Comparison of ENCODE assay signal across 1 cellular context in the genomic region with DNA sequence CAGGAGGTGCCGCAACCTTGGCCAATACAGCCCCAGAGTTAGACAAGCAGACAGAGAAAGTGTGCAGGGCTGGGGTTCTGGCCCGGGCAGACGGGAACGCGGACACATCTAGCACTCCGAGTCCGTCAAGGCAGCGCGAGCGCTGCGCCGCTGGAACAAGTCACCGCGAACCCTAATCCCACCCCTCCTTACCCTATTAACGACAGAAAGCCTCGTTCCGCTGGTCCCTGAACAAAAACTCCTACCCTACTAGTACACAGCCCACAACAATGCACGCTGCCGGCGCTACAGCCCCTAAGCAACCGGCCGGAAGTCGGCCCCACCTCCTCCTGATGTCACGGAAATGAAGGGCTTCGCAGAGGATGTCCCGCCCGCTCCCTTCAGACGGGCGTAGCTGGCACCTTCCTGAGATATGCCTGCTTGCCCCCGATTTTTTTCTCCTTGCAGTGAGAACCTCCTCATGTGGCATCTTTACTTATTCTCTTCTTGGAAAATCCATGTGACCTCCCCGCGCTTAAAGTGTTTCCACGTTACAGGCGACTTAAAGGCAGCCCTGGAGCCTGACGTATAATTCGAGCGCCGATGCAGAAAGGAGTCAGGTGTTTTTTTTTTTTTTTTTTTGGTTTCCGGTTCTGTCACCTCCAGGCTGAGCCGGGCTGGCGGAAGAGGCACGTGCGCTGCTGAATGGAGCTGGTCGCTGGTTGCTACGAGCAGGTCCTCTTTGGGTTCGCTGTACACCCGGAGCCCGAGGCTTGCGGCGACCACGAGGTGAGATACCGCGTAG.
TF ChIP-seq lines count a peak whose summit lies in the region.

A gene (minus strand): TSS at position 315 of the 784 bp plus-strand sequence. CDS start 7,066 bp downstream, outside the sequence.
A gene with protein sequence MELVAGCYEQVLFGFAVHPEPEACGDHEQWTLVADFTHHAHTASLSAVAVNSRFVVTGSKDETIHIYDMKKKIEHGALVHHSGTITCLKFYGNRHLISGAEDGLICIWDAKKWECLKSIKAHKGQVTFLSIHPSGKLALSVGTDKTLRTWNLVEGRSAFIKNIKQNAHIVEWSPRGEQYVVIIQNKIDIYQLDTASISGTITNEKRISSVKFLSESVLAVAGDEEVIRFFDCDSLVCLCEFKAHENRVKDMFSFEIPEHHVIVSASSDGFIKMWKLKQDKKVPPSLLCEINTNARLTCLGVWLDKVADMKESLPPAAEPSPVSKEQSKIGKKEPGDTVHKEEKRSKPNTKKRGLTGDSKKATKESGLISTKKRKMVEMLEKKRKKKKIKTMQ (plus strand): TSS at position 671 of the 784 bp plus-strand sequence. CDS start 14 bp downstream, at position 685.

TF ChIP-seq in H1, 55 proteins besides CTCF, POLR2A, EP300 and RAD21:
- TF ChIP-seq NANOG (IDR thresholded peaks at IDR 0.05; ENCODE audit: insufficient read depth, low read depth, low read length, poor library complexity, severe bottlenecking) (no peak), ASH2L (IDR thresholded peaks at IDR 0.05; ENCODE audit: low read length) (peak; percentile 43), TBP (IDR thresholded peaks at IDR 0.05; ENCODE audit: low read depth, low read length) (peak; percentile 63), KDM5A (IDR thresholded peaks at IDR 0.05; ENCODE audit: low read length) (peak; percentile 60), TAF7 (optimal IDR thresholded peaks at IDR 0.05; ENCODE audit: borderline replicate concordance, low read depth, low read length) (peak; percentile 30), SAP30 (IDR thresholded peaks at IDR 0.05; ENCODE audit: insufficient read depth, insufficient replicate concordance, low read length) (peak; percentile 89), SP4 (IDR thresholded peaks at IDR 0.05; ENCODE audit: low read length) (peak; percentile 100), TCF12 (IDR thresholded peaks at IDR 0.05; ENCODE audit: low read depth, low read length) (0 out of 2 replicates have a peak, but pooled peaks have one; percentile 36), YY1 (IDR thresholded peaks at IDR 0.05; ENCODE audit: low read depth, low read length) (0 out of 2 replicates have a peak, but pooled peaks have one; percentile 43), POLR2AphosphoS5 (IDR thresholded peaks at IDR 0.05; ENCODE audit: low read depth, low read length) (peak; percentile 56), NRF1 (IDR thresholded peaks at IDR 0.05; ENCODE audit: low read depth, low read length) (no peak), SIX5 (IDR thresholded peaks at IDR 0.05; ENCODE audit: low read depth, low read length) (peak; percentile 31; the same call in 1 of the 2 replicates), SP2 (IDR thresholded peaks at IDR 0.05; ENCODE audit: low read length) (peak; percentile 32; the same call in 1 of the 2 replicates), RNF2 (IDR thresholded peaks at IDR 0.05; ENCODE audit: borderline replicate concordance, low read depth, low read length, missing control alignments, poor library complexity, severe bottlenecking) (no peak), SP1 (IDR thresholded peaks at IDR 0.05; ENCODE audit: low read depth, low read length) (peak; percentile 64; the same call in 1 of the 2 replicates), GABPA (IDR thresholded peaks at IDR 0.05; ENCODE audit: borderline replicate concordance, insufficient read depth, low read length) (peak; percentile 82; the same call in 1 of the 2 replicates), SRF (IDR thresholded peaks at IDR 0.05; ENCODE audit: low read depth, low read length) (peak; percentile 70), CEBPB (IDR thresholded peaks at IDR 0.05; ENCODE audit: low read depth, low read length) (no peak), BRCA1 (IDR thresholded peaks at IDR 0.05; ENCODE audit: low read depth, low read length) (no peak), SIN3A (conservative IDR thresholded peaks at IDR 0.05 in 1 of 2, IDR thresholded peaks at IDR 0.05 in 1 of 2; ENCODE audit: low read depth in 1 of 2, low read length in 2 of 2) (peak; percentile 97 to 99), TAF1 (IDR thresholded peaks at IDR 0.05; ENCODE audit: low read depth, low read length) (peak; percentile 74), SUZ12 (IDR thresholded peaks at IDR 0.05; ENCODE audit: low read length) (no peak), FOSL1 (IDR thresholded peaks at IDR 0.05; ENCODE audit: insufficient read depth, low read depth, low read length) (no peak), MAFK (IDR thresholded peaks at IDR 0.05; ENCODE audit: low read depth, low read length) (no peak), PHF8 (conservative IDR thresholded peaks at IDR 0.05; ENCODE audit: low read depth, low read length) (peak; percentile 80), HDAC2 (IDR thresholded peaks at IDR 0.05; ENCODE audit: borderline replicate concordance in 1 of 2, low read depth in 2 of 2, low read length in 2 of 2) (peak in 1 of 2 experiments; percentile 68; a peak in 1 of 4 replicates), CREB1 (IDR thresholded peaks at IDR 0.05) (peak; percentile 98), RBBP5 (IDR thresholded peaks at IDR 0.05; ENCODE audit: borderline replicate concordance, low read depth, low read length) (peak; percentile 56; the same call in 1 of the 2 replicates), KDM4A (IDR thresholded peaks at IDR 0.05; ENCODE audit: low read depth, low read length, severe bottlenecking) (peak; percentile 51), CHD2 (IDR thresholded peaks at IDR 0.05; ENCODE audit: low read length) (peak; percentile 64; the same call in 1 of the 2 replicates)
- TF ChIP-seq, protein P1, sequence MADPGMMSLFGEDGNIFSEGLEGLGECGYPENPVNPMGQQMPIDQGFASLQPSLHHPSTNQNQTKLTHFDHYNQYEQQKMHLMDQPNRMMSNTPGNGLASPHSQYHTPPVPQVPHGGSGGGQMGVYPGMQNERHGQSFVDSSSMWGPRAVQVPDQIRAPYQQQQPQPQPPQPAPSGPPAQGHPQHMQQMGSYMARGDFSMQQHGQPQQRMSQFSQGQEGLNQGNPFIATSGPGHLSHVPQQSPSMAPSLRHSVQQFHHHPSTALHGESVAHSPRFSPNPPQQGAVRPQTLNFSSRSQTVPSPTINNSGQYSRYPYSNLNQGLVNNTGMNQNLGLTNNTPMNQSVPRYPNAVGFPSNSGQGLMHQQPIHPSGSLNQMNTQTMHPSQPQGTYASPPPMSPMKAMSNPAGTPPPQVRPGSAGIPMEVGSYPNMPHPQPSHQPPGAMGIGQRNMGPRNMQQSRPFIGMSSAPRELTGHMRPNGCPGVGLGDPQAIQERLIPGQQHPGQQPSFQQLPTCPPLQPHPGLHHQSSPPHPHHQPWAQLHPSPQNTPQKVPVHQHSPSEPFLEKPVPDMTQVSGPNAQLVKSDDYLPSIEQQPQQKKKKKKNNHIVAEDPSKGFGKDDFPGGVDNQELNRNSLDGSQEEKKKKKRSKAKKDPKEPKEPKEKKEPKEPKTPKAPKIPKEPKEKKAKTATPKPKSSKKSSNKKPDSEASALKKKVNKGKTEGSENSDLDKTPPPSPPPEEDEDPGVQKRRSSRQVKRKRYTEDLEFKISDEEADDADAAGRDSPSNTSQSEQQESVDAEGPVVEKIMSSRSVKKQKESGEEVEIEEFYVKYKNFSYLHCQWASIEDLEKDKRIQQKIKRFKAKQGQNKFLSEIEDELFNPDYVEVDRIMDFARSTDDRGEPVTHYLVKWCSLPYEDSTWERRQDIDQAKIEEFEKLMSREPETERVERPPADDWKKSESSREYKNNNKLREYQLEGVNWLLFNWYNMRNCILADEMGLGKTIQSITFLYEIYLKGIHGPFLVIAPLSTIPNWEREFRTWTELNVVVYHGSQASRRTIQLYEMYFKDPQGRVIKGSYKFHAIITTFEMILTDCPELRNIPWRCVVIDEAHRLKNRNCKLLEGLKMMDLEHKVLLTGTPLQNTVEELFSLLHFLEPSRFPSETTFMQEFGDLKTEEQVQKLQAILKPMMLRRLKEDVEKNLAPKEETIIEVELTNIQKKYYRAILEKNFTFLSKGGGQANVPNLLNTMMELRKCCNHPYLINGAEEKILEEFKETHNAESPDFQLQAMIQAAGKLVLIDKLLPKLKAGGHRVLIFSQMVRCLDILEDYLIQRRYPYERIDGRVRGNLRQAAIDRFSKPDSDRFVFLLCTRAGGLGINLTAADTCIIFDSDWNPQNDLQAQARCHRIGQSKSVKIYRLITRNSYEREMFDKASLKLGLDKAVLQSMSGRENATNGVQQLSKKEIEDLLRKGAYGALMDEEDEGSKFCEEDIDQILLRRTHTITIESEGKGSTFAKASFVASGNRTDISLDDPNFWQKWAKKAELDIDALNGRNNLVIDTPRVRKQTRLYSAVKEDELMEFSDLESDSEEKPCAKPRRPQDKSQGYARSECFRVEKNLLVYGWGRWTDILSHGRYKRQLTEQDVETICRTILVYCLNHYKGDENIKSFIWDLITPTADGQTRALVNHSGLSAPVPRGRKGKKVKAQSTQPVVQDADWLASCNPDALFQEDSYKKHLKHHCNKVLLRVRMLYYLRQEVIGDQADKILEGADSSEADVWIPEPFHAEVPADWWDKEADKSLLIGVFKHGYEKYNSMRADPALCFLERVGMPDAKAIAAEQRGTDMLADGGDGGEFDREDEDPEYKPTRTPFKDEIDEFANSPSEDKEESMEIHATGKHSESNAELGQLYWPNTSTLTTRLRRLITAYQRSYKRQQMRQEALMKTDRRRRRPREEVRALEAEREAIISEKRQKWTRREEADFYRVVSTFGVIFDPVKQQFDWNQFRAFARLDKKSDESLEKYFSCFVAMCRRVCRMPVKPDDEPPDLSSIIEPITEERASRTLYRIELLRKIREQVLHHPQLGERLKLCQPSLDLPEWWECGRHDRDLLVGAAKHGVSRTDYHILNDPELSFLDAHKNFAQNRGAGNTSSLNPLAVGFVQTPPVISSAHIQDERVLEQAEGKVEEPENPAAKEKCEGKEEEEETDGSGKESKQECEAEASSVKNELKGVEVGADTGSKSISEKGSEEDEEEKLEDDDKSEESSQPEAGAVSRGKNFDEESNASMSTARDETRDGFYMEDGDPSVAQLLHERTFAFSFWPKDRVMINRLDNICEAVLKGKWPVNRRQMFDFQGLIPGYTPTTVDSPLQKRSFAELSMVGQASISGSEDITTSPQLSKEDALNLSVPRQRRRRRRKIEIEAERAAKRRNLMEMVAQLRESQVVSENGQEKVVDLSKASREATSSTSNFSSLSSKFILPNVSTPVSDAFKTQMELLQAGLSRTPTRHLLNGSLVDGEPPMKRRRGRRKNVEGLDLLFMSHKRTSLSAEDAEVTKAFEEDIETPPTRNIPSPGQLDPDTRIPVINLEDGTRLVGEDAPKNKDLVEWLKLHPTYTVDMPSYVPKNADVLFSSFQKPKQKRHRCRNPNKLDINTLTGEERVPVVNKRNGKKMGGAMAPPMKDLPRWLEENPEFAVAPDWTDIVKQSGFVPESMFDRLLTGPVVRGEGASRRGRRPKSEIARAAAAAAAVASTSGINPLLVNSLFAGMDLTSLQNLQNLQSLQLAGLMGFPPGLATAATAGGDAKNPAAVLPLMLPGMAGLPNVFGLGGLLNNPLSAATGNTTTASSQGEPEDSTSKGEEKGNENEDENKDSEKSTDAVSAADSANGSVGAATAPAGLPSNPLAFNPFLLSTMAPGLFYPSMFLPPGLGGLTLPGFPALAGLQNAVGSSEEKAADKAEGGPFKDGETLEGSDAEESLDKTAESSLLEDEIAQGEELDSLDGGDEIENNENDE (IDR thresholded peaks at IDR 0.05; ENCODE audit: insufficient replicate concordance, low read length), result no peak
- TF ChIP-seq, protein P2, sequence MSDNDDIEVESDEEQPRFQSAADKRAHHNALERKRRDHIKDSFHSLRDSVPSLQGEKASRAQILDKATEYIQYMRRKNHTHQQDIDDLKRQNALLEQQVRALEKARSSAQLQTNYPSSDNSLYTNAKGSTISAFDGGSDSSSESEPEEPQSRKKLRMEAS (IDR thresholded peaks at IDR 0.05), result peak; percentile 97
- TF ChIP-seq, protein P3, sequence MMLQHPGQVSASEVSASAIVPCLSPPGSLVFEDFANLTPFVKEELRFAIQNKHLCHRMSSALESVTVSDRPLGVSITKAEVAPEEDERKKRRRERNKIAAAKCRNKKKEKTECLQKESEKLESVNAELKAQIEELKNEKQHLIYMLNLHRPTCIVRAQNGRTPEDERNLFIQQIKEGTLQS (IDR thresholded peaks at IDR 0.05; ENCODE audit: insufficient read depth, low read depth, low read length), result peak; percentile 89
- TF ChIP-seq, protein P4, sequence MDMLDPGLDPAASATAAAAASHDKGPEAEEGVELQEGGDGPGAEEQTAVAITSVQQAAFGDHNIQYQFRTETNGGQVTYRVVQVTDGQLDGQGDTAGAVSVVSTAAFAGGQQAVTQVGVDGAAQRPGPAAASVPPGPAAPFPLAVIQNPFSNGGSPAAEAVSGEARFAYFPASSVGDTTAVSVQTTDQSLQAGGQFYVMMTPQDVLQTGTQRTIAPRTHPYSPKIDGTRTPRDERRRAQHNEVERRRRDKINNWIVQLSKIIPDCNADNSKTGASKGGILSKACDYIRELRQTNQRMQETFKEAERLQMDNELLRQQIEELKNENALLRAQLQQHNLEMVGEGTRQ (IDR thresholded peaks at IDR 0.05; ENCODE audit: low read length), result peak; percentile 72
- TF ChIP-seq, protein P5, sequence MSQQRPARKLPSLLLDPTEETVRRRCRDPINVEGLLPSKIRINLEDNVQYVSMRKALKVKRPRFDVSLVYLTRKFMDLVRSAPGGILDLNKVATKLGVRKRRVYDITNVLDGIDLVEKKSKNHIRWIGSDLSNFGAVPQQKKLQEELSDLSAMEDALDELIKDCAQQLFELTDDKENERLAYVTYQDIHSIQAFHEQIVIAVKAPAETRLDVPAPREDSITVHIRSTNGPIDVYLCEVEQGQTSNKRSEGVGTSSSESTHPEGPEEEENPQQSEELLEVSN (IDR thresholded peaks at IDR 0.05), result peak; percentile 75
- TF ChIP-seq, protein P6, sequence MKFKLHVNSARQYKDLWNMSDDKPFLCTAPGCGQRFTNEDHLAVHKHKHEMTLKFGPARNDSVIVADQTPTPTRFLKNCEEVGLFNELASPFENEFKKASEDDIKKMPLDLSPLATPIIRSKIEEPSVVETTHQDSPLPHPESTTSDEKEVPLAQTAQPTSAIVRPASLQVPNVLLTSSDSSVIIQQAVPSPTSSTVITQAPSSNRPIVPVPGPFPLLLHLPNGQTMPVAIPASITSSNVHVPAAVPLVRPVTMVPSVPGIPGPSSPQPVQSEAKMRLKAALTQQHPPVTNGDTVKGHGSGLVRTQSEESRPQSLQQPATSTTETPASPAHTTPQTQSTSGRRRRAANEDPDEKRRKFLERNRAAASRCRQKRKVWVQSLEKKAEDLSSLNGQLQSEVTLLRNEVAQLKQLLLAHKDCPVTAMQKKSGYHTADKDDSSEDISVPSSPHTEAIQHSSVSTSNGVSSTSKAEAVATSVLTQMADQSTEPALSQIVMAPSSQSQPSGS (IDR thresholded peaks at IDR 0.05; ENCODE audit: low read length), result peak; percentile 69; the same call in 1 of the 2 replicates
